ENCODE assay signal across 9 cellular contexts in genomic region chr1:54229281-54229891, GRCh38. TPM values are rescaled to one million over a fixed set of nuclear protein-coding genes. Genes with fewer than 3 reads are reported as not detected.
DNase-seq lines count a peak whose midpoint lies in the region; ATAC-seq and TF ChIP-seq lines count a peak whose summit lies in the region.
"Had no signal": no experiment of that assay in that cellular context is flagged by ENCODE, and none has a peak within 500 bp of the region (broad histone marks: within the 10 kb centered on the region; RNA-seq: fewer than 3 reads in every experiment).

No MANE protein-coding gene starts in this region.

- H3K9ac ChIP-seq in fibroblast of lung (ENCODE audit: insufficient read depth, low read length) = no peak overlapping the region
- H3K9ac ChIP-seq: KMS-11 had no signal

- no peaks in the 10 kb centered on the region for H3K36me3 Mint-ChIP-seq in T-helper 17 cell (ENCODE audit: low read depth)

- no peak overlapping the region for H2AFZ ChIP-seq in fibroblast of lung (ENCODE audit: low read length)

- no peaks in the 10 kb centered on the region for H3K9me3 ChIP-seq in HEK293 (ENCODE audit: control insufficient read depth, insufficient read depth, low read depth, low read length)
- H3K9me3 ChIP-seq in T-helper 17 cell (ENCODE audit: control insufficient read depth, low read length, poor library complexity, severe bottlenecking) = no peaks in the 10 kb centered on the region
- no peaks in the 10 kb centered on the region for H3K9me3 ChIP-seq in fibroblast of lung (ENCODE audit: control insufficient read depth, insufficient read depth, low read depth, low read length)
- no peaks in the 10 kb centered on the region for H3K9me3 ChIP-seq in WERI-Rb-1 (ENCODE audit: severe bottlenecking)

- TF ChIP-seq CTCF in HEK293 (tag by site-specific recombination; IDR thresholded peaks at IDR 0.05) (no peak), fibroblast of lung (conservative IDR thresholded peaks at IDR 0.05 in 1 of 2, IDR thresholded peaks at IDR 0.05 in 1 of 2; ENCODE audit: low read depth in 1 of 2, low read length in 2 of 2) (no peak), WERI-Rb-1 (IDR thresholded peaks at IDR 0.05; ENCODE audit: low read depth, low read length) (no peak)

- H3K4me2 ChIP-seq in fibroblast of lung (ENCODE audit: extremely low read depth, insufficient read depth, low read length) = peak overlapping the region; percentile 11
- H3K4me2 ChIP-seq: KMS-11 had no signal

- no peaks in the 10 kb centered on the region for H4K20me1 ChIP-seq in fibroblast of lung (ENCODE audit: control insufficient read depth, extremely low read depth, insufficient read depth, low read length)

- POLR2A ChIA-PET in HEK293 (lab: Yijun Ruan, JAX) = interaction anchor here (1.0 kb wide), 1 partner anchor 30 kb away, joined by 4 read pairs; the partner anchor contains the start of genes CYB5RL and MRPL37

- H3K27ac ChIP-seq in HEK293 (ENCODE audit: extremely low read depth, low read depth, low read length) = no peak overlapping the region
- peak overlapping the region; percentile 43 for H3K27ac ChIP-seq in fibroblast of lung (ENCODE audit: insufficient read depth, low read length)
- no peak overlapping the region; the same call in 1 of the 2 replicates for H3K27ac ChIP-seq in WERI-Rb-1
- H3K27ac ChIP-seq: KMS-11 had no signal

- H3K4me3 Mint-ChIP-seq in T-helper 17 cell = peak overlapping the region; percentile 5

- H3K27me3 ChIP-seq in fibroblast of lung (ENCODE audit: control insufficient read depth, insufficient read depth, low read length) (no peaks in the 10 kb centered on the region), WERI-Rb-1 (ENCODE audit: insufficient read depth, low read depth, severe bottlenecking) (no peaks in the 10 kb centered on the region)

- H3K36me3 ChIP-seq in HEK293 (ENCODE audit: control insufficient read depth in 2 of 2, insufficient read depth in 1 of 2, low read length in 2 of 2) (peaks cover 0 to 3% of the 10 kb centered on the region in 2 experiments; a peak in 1 of 3 replicates), fibroblast of lung (ENCODE audit: control insufficient read depth, insufficient read depth, low read length) (no peaks in the 10 kb centered on the region), WERI-Rb-1 (peaks cover 64% of the 10 kb centered on the region)

- no peaks in the 10 kb centered on the region for H3K79me2 ChIP-seq in fibroblast of lung (ENCODE audit: control insufficient read depth, insufficient read depth, low read length)

- CTCF ChIA-PET in HEK293 (lab: Yijun Ruan, JAX) = interaction anchor here (0.7 to 1.1 kb wide), 2 partner anchors 10 to 105 kb away, joined by 3 read pairs; no protein-coding TSS in a partner anchor

- peak; percentile 32 for ATAC-seq in T-helper 17 cell
- no peak for ATAC-seq in HG03565 (IDR thresholded peaks at IDR 0.05; ENCODE audit: unreplicated experiment)
- no peak for ATAC-seq in HG03460 (IDR thresholded peaks at IDR 0.05; ENCODE audit: unreplicated experiment)

- no peak for DNase-seq in T-helper 17 cell
- DNase-seq in fibroblast of lung (ENCODE audit: low read depth in 2 of 2) = peak in 1 of 2 donors; percentile 67
- DNase-seq in stimulated activated CD4-positive, alpha-beta T cell treated with anti-CD3 and anti-CD28 coated beads, Interleukin-2, amount 100 ng/mL, for 24 hours = peak; percentile 33 to 40
- DNase-seq in WERI-Rb-1 = no peak
- no peak for DNase-seq in cerebellum (ENCODE audit: low spot score)

- H3K27ac Mint-ChIP-seq in T-helper 17 cell = peak overlapping the region; percentile 59

- H3K4me1 ChIP-seq in HEK293 (ENCODE audit: control insufficient read depth, insufficient read depth, low read length) (no peaks in the 10 kb centered on the region), fibroblast of lung (ENCODE audit: control insufficient read depth, extremely low read depth, insufficient read depth, low read length) (peaks cover 13% of the 10 kb centered on the region)

- peaks cover 19% of the 10 kb centered on the region for H3K4me1 Mint-ChIP-seq in T-helper 17 cell

- H3K4me3 ChIP-seq in HEK293 (ENCODE audit: low read depth, low read length) = no peak overlapping the region
- no peak overlapping the region for H3K4me3 ChIP-seq in fibroblast of lung (replicated peaks in 1 of 4; ENCODE audit: control extremely low read depth in 1 of 4, insufficient read depth in 1 of 4, low read depth in 3 of 4, low read length in 4 of 4)
- no peak overlapping the region for H3K4me3 ChIP-seq in WERI-Rb-1 (ENCODE audit: low read depth, low read length)

- no peaks in the 10 kb centered on the region for H3K27me3 Mint-ChIP-seq in T-helper 17 cell

TF ChIP-seq in HEK293, 187 proteins besides CTCF, POLR2A, EP300 and RAD21:
- peak; percentile 43; the same call in 1 of the 2 replicates for TF ChIP-seq SP7 (tag by site-specific recombination; IDR thresholded peaks at IDR 0.05)
- TF ChIP-seq GLIS1 (tag by site-specific recombination; IDR thresholded peaks at IDR 0.05) = 0 out of 2 replicates have a peak, but pooled peaks have one; percentile 11
- no peak for TF ChIP-seq ZNF146 (tag by site-specific recombination; IDR thresholded peaks at IDR 0.05)
- peak; percentile 61; the same call in 1 of the 2 replicates for TF ChIP-seq ZNF600 (tag by site-specific recombination; IDR thresholded peaks at IDR 0.05)
- TF ChIP-seq EGR2 (tag by site-specific recombination; IDR thresholded peaks at IDR 0.05; ENCODE audit: low read depth) = peak; percentile 91
- peak; percentile 91 for TF ChIP-seq ZFHX2 (tag by site-specific recombination; conservative IDR thresholded peaks at IDR 0.05)

RNA-seq across cellular contexts. Expression of gene MRPL37, which starts 29.4 kb away (rescaled TPM):
- 10 to 100 TPM; 25.7 to 29.8 TPM for total RNA-seq in T-helper 17 cell
- total RNA-seq in fibroblast of lung = 39.3 and 43.6 TPM in 2 replicates
- 21.7 and 35.2 TPM in 2 replicates for polyA plus RNA-seq in fibroblast of lung
- 92.6 and 135 TPM in 2 replicates for polyA plus RNA-seq in fibroblast of lung (2012)
- 61.7 and 76.3 TPM in 2 replicates for polyA minus RNA-seq in fibroblast of lung (ENCODE audit: low replicate concordance)
- 22.3 TPM for total RNA-seq in cerebellum

RNA-seq across cellular contexts. Expression of gene CYB5RL, which starts 29.6 kb away (rescaled TPM):
- 1 to 10 TPM; 2.9 to 4.6 TPM for total RNA-seq in T-helper 17 cell
- total RNA-seq in fibroblast of lung = 6.6 and 6.7 TPM in 2 replicates
- 4.1 and 5.0 TPM in 2 replicates for polyA plus RNA-seq in fibroblast of lung
- polyA plus RNA-seq in fibroblast of lung (2012) = 5.2 and 5.4 TPM in 2 replicates
- polyA minus RNA-seq in fibroblast of lung (ENCODE audit: low replicate concordance) = 4.6 and 12.0 TPM in 2 replicates
- 5.7 TPM for total RNA-seq in cerebellum

Comparison
In these comparisons a context has a peak if more than half of its experiments do, and no peak if none do; other contexts are left out.
1. DNase-seq: peak in stimulated activated CD4-positive, alpha-beta T cell treated with anti-CD3 and anti-CD28 coated beads, Interleukin-2, amount 100 ng/mL, for 24 hours (2 of 2); none in T-helper 17 cell (0 of 3), WERI-Rb-1 (single experiment) and cerebellum (single experiment).